Comparison of ENCODE assay signal across 9 cellular contexts in the genomic region with DNA sequence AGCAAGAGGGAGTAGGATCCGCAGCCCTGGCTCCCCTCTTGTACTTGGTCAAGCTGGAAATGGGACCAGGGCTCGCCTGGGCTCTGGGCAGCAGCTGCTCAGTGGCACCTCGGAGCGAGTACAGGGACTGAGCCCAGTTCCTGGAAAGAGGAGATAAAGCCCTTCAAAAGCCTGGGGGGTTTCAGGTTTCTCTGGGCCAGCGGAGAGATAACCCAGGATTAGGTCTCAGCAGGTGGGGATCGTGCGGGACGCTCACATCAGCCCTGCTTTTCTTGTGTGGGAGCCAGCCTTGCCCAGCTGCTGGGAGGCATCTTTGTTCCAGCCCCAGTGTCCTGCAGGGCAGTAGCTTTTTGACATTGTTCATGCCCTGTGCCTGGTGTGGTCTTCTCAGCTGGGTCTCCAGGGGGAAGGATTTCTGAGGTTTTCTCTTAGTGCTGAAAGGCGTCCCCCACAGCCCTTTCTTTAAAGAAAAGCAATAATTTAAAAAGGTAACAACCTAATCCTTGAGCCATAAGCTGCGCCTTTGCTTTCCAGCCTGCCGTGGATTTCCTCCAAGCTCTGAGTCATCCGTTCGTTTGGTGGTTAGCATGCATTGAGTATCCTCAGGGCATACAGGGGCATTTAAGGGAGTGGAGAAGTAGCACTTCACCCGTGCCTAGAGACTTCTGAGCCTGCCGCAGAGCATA. TPM values are rescaled to one million over a fixed set of nuclear protein-coding genes. Genes with fewer than 3 reads are reported as not detected.
A peak's percentile ranks its signal among the peaks of the same experiment; 100 is the strongest.
DNase-seq lines count a peak whose midpoint lies in the region; ATAC-seq and TF ChIP-seq lines count a peak whose summit lies in the region.
"Had no signal": no experiment of that assay in that cellular context is flagged by ENCODE, and none has a peak within 500 bp of the region (broad histone marks: within the 10 kb centered on the region; RNA-seq: fewer than 3 reads in every experiment).

No MANE protein-coding gene starts in this region.

- TF ChIP-seq CTCF in gastroesophageal sphincter (IDR thresholded peaks at IDR 0.05) (no peak), ovary (IDR thresholded peaks at IDR 0.05) (no peak)

- ATAC-seq in gastroesophageal sphincter (peak; percentile 72), GM18517 (IDR thresholded peaks at IDR 0.05; ENCODE audit: unreplicated experiment) (no peak)

- H3K9me3 ChIP-seq in SK-N-MC (ENCODE audit: low read depth, low read length) (no peaks in the 10 kb centered on the region), gastroesophageal sphincter (no peaks in the 10 kb centered on the region), ovary (no peaks in the 10 kb centered on the region)

- H3K36me3 ChIP-seq in SK-N-MC (ENCODE audit: insufficient read depth, low read length) (no peaks in the 10 kb centered on the region), gastroesophageal sphincter (peaks cover 0 to 11% of the 10 kb centered on the region in 2 donors), ovary (no peaks in the 10 kb centered on the region)

- H3K4me3 ChIP-seq in SK-N-MC (peak overlapping the region; percentile 81), gastroesophageal sphincter (peak overlapping the region; percentile 42 to 56), ovary (peak overlapping the region; percentile 37)

- H3K4me1 ChIP-seq in gastroesophageal sphincter (peaks cover 0 to 55% (median 2%) of the 10 kb centered on the region in 3 donors), ovary (ENCODE audit: insufficient read depth) (peaks cover 2% of the 10 kb centered on the region)

- TF ChIP-seq POLR2A in gastroesophageal sphincter (IDR thresholded peaks at IDR 0.05) (no peak), ovary (IDR thresholded peaks at IDR 0.05) (no peak)

- WGBS in gastroesophageal sphincter (ENCODE audit: low coverage in 1 of 2), 2 donors: 0 to 3% methylated on average over 8 to 9 of the region's 15 CpGs
- WGBS in ovary, 3 donors: 0 to 1% (median 1%) methylated on average over 14 to 15 of the region's 15 CpGs

- TF ChIP-seq EP300 in gastroesophageal sphincter (IDR thresholded peaks at IDR 0.05) (no peak), ovary (IDR thresholded peaks at IDR 0.05) (no peak)

- peak overlapping the region; percentile 71 for H3K9ac ChIP-seq in SK-N-MC (ENCODE audit: insufficient read length)

- intact Hi-C loops in ovary (cut with DNase I): no loop called here

- H3K27me3 ChIP-seq in gastroesophageal sphincter: no peaks in the 10 kb centered on the region
- H3K27me3 ChIP-seq in ovary: no peaks in the 10 kb centered on the region

- peak; percentile 3 for DNase-seq in stimulated activated CD4-positive, alpha-beta T cell treated with anti-CD3 and anti-CD28 coated beads, Interleukin-15, amount 100 ng/mL, for 24 hours
- no peak for DNase-seq in stimulated activated CD4-positive, alpha-beta T cell treated with anti-CD3 and anti-CD28 coated beads, Interleukin-4, amount 100 ng/mL, for 1 hour
- DNase-seq in SK-N-MC (ENCODE audit: low read depth, low spot score) (peak; percentile 92), ovary (peak in 1 of 5 donors; percentile 19), GM19238 (ENCODE audit: insufficient read length, low spot score) (no peak), UCSD-AML1 (lab: John Stamatoyannopoulos, UW; ENCODE audit: unreplicated experiment) (no peak)
- DNase-seq: activated T-cell treated with anti-CD3 and anti-CD28 coated beads, Interleukin-2, amount 50 U/mL, for 72 hours had no signal

- peak overlapping the region; percentile 63 for H3K27ac ChIP-seq in SK-N-MC
- H3K27ac ChIP-seq in gastroesophageal sphincter: peak overlapping the region; percentile 85 to 93 (median 90)
- H3K27ac ChIP-seq in ovary: no peak overlapping the region

RNA-seq across cellular contexts. Expression of a gene that starts 0.7 kb away (rescaled TPM):
- 100 to 1,000 TPM; 194 to 799 (median 466) TPM for total RNA-seq in gastroesophageal sphincter
- total RNA-seq in ovary: 10 to 100 TPM in 1 of 7 donors, 1 to 10 TPM in 6; 1.2 to 18.4 (median 1.9) TPM
- 100 to 1,000 TPM in 1 of 2 donors, 1 to 10 TPM in 1; 1.9 to 108 TPM for polyA plus RNA-seq in ovary

Comparison
In these comparisons a context has a peak if more than half of its experiments do, and no peak if none do; other contexts are left out.
1. DNase-seq: peak in stimulated activated CD4-positive, alpha-beta T cell treated with anti-CD3 and anti-CD28 coated beads, Interleukin-15, amount 100 ng/mL, for 24 hours (single experiment) and SK-N-MC (single experiment); none in stimulated activated CD4-positive, alpha-beta T cell treated with anti-CD3 and anti-CD28 coated beads, Interleukin-4, amount 100 ng/mL, for 1 hour (single experiment), GM19238 (single experiment) and UCSD-AML1 (single experiment).
2. H3K27ac ChIP-seq: peak in SK-N-MC (single experiment) and gastroesophageal sphincter (4 of 4); none in ovary (0 of 2).
3. RNA of a gene that starts 0.7 kb away (total RNA-seq): 194 to 799 TPM in gastroesophageal sphincter; 1.2 to 18.4 TPM in ovary; every median in the first group is over 10 times any median in the second.
4. Peak in every context shown above with its lines, with median percentiles within 50 percentile points of each other: H3K4me3 ChIP-seq.